8 cellular contexts compared by ENCODE assay signal in the genomic region with DNA sequence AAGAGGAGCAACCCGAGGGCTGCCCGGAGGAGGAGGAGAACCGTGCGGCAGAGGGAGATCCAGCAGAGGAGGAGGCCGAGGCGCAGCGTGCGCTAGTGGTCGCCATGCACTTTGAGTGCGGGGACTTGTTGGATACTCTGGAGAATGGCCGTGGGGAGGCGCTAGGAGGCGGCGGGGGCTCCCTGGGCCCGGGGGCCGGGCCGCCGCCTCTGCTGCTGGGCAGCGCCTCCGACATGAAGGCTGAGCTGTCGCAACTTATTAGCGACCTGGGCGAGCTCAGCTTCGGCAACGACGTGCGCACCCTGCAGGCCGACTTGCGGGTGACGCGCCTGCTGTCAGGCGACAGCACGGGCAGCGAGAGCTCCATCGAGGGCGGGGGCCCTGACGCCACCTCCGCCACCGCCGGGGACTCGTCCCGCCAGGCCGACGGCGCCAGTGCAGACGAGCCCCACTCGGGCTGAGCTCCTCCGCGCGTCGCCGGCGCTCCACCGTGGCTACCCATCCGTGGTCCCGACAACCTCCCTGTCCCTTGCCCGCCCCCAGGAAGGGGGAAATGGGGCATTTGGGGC. TPM values are rescaled to one million over a fixed set of nuclear protein-coding genes. Genes with fewer than 3 reads are reported as not detected.
DNase-seq lines count a peak whose midpoint lies in the region; ATAC-seq, FAIRE-seq and TF ChIP-seq lines count a peak whose summit lies in the region.

No MANE protein-coding gene starts in this region.

- H3K9me3 ChIP-seq in ascending aorta (no peaks in the 10 kb centered on the region), small intestine (ENCODE audit: control insufficient read depth, low read depth) (no peaks in the 10 kb centered on the region)

- H3K36me3 Mint-ChIP-seq in T-helper 1 cell treated with Interleukin-12 subunit alpha and Interleukin-12 subunit beta and Interleukin-4 antibody, amounts not matched to agents 30 μg/mL and 1 μg/mL, for 36 hours (ENCODE audit: low read depth) = peaks cover 2% of the 10 kb centered on the region

- H3K4me1 ChIP-seq in ascending aorta (peaks cover 13 to 19% of the 10 kb centered on the region in 2 donors), small intestine (ENCODE audit: control insufficient read depth in 2 of 2, insufficient read depth in 1 of 2, low read depth in 1 of 2, low read length in 1 of 2) (peaks cover 3% of the 10 kb centered on the region in 2 donors)

- H3K27ac ChIP-seq in ascending aorta = peak overlapping the region; percentile 50 to 74
- H3K27ac ChIP-seq in small intestine (ENCODE audit: low read depth in 1 of 2, low read length in 1 of 2) = peak overlapping the region in 1 of 2 donors; percentile 89

- FAIRE-seq in small intestine (lab: Jason Lieb, UNC) = no peak

- ATAC-seq in HG03432 (IDR thresholded peaks at IDR 0.05; ENCODE audit: unreplicated experiment) = peak; percentile 34
- no peak for ATAC-seq in GM18873 (IDR thresholded peaks at IDR 0.05; ENCODE audit: low FRiP score, unreplicated experiment)

- TF ChIP-seq CTCF in GM13977 (IDR thresholded peaks at IDR 0.05; ENCODE audit: extremely low read depth, insufficient read depth, missing control alignments) (peak; percentile 61), ascending aorta (IDR thresholded peaks at IDR 0.05) (peak; percentile 28 to 46 (median 30))

- WGBS in small intestine, 3 donors = 1 to 3% (median 2%) methylated on average over 31 to 57 of the region's 57 CpGs

- peaks cover 57% of the 10 kb centered on the region for H3K27me3 Mint-ChIP-seq in T-helper 1 cell treated with Interleukin-12 subunit alpha and Interleukin-12 subunit beta and Interleukin-4 antibody, amounts not matched to agents 30 μg/mL and 1 μg/mL, for 36 hours (ENCODE audit: low read depth)

- H3K4me3 ChIP-seq in ascending aorta (peak overlapping the region; percentile 56 to 80), iPS-11a (ENCODE audit: low read depth, low read length) (peak overlapping the region; percentile 48), small intestine (ENCODE audit: low read depth in 1 of 2, low read length in 2 of 2) (peak overlapping the region; percentile 54 to 62)

- in situ Hi-C loops in GM13977 (cut with MboI; ENCODE audit: low pct_unique_long_range_greater_than_20kb, low sequenced_read_pairs, unreplicated experiment) = loop anchor here (10.0 to 25.0 kb wide), 4 partner anchors 275 to 850 kb away; a partner anchor contains a TSS

- DNase-seq in GM13977 (ENCODE audit: low spot score) (peak; percentile 87), ascending aorta (ENCODE audit: low spot score in 2 of 2) (peak; percentile 44 to 84), small intestine (peak; percentile 64), cerebellar nuclear complex (lab: John Stamatoyannopoulos, UW) (no peak)

- no peaks in the 10 kb centered on the region for H3K36me3 ChIP-seq in ascending aorta
- H3K36me3 ChIP-seq in small intestine (ENCODE audit: control insufficient read depth in 2 of 2, insufficient read depth in 2 of 2, low read length in 2 of 2) = no peaks in the 10 kb centered on the region

- peak overlapping the region; percentile 84 for H3K4me3 Mint-ChIP-seq in T-helper 1 cell treated with Interleukin-12 subunit alpha and Interleukin-12 subunit beta and Interleukin-4 antibody, amounts not matched to agents 30 μg/mL and 1 μg/mL, for 36 hours

- intact Hi-C loops in ascending aorta (cut with DNase I) = loop anchor here (2.0 to 5.0 kb wide), 2 partner anchors 15 to 290 kb away; a partner anchor contains a TSS

- no peaks in the 10 kb centered on the region for H3K9me3 Mint-ChIP-seq in T-helper 1 cell treated with Interleukin-12 subunit alpha and Interleukin-12 subunit beta and Interleukin-4 antibody, amounts not matched to agents 30 μg/mL and 1 μg/mL, for 36 hours

- H3K27me3 ChIP-seq in ascending aorta (no peaks in the 10 kb centered on the region), small intestine (ENCODE audit: control insufficient read depth in 2 of 2, insufficient read depth in 2 of 2, low read length in 2 of 2) (peaks cover 0 to 4% of the 10 kb centered on the region in 2 donors)

- H3K27ac Mint-ChIP-seq in T-helper 1 cell treated with Interleukin-12 subunit alpha and Interleukin-12 subunit beta and Interleukin-4 antibody, amounts not matched to agents 30 μg/mL and 1 μg/mL, for 36 hours = peak overlapping the region; percentile 62

- H3K4me1 Mint-ChIP-seq in T-helper 1 cell treated with Interleukin-12 subunit alpha and Interleukin-12 subunit beta and Interleukin-4 antibody, amounts not matched to agents 30 μg/mL and 1 μg/mL, for 36 hours (ENCODE audit: low read depth) = peaks cover 35% of the 10 kb centered on the region

RNA-seq across cellular contexts. Expression of a gene that starts 2.0 kb away (rescaled TPM):
- 53.9 TPM for total RNA-seq in ascending aorta
- polyA plus RNA-seq in small intestine = 1 to 10 TPM in 2 of 3 donors, under 1 TPM in 1; 0.45 to 9.8 (median 1.6) TPM

RNA-seq across cellular contexts. Expression of a gene that starts 15.7 kb away (rescaled TPM):
- total RNA-seq in ascending aorta = 9.4 TPM
- polyA plus RNA-seq in small intestine = 10 to 100 TPM; 17.7 to 23.2 (median 20.7) TPM

RNA-seq across cellular contexts. Expression of a gene that starts 54.5 kb away (rescaled TPM):
- total RNA-seq in ascending aorta = 2.6 TPM
- 10 to 100 TPM in 1 of 3 donors, 1 to 10 TPM in 2; 2.7 to 12.2 (median 3.6) TPM for polyA plus RNA-seq in small intestine

Comparison
In these comparisons a context has a peak if more than half of its experiments do, and no peak if none do; other contexts are left out.
1. DNase-seq: peak in GM13977 (single experiment), ascending aorta (2 of 2) and small intestine (single experiment); none in cerebellar nuclear complex (0 of 2).
2. Peak in every context shown above with its lines, with median percentiles within 50 percentile points of each other: H3K4me3 ChIP-seq.